Comparison of ENCODE assay signal across 24 cellular contexts in the genomic region with DNA sequence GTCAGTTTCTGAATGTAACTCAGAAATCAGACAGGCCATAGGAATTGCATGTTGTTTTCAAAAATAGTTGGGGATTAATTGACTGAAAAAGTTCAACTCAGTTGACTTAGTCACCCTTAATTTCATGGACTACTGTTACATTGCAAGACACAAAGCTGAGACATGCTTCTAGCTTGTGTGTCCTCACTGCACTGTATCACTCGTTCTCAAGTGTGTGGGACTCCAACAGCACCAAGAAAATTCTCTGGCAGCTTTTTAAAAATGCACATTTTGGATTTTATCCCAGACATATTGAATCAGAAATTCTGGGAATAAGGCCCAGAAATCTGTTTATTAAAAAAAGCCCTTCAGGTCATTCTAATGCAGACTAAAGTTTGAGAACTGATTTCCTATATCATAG.
A peak's percentile ranks its signal among the peaks of the same experiment; 100 is the strongest.
DNase-seq lines count a peak whose midpoint lies in the region; ATAC-seq and TF ChIP-seq lines count a peak whose summit lies in the region.
"Had no signal": no experiment of that assay in that cellular context is flagged by ENCODE, and none has a peak within 500 bp of the region (broad histone marks: within the 10 kb centered on the region; RNA-seq: fewer than 3 reads in every experiment).

No MANE protein-coding gene starts in this region.

- ATAC-seq in GM21528 (IDR thresholded peaks at IDR 0.05; ENCODE audit: low FRiP score, unreplicated experiment): no peak
- ATAC-seq: activated naive CD4-positive, alpha-beta T cell treated with anti-CD3 and anti-CD28 coated beads, Interleukin-2, amount 50 U/mL, for 72 hours; body of pancreas; GM23338; left cardiac atrium; Panc1; T-helper 17 cell had no signal

- DNase-seq in EL (peak; percentile 27), fibroblast of peridontal ligament (ENCODE audit: extremely low read depth) (peak; percentile 92), stromal cell of bone marrow (ENCODE audit: low read depth) (peak; percentile 82), HuH-7 (ENCODE audit: low spot score) (no peak), NCI-H2029 treated with DMSO at 0.1 percent for 48 hours (lab: John Stamatoyannopoulos, UW) (no peak)
- DNase-seq: activated CD4-positive, alpha-beta T cell treated with anti-CD3 and anti-CD28 coated beads, Interleukin-2, amount 10 ng/mL, durations not matched to agents 24 days and 14 days; body of pancreas; CD8-positive, alpha-beta memory T cell; DMS53; left cardiac atrium; mesenchymal stem cell; naive B cell; NCI-H1105; occipital lobe; stomach; T-helper 17 cell had no signal

- no peak overlapping the region for H3K9ac ChIP-seq in SU-DHL-6 (ENCODE audit: low read length)

- H3K4me3 ChIP-seq in SU-DHL-6 (ENCODE audit: insufficient read depth, low read length, poor library complexity, severe bottlenecking): no peak overlapping the region
- H3K4me3 ChIP-seq: body of pancreas, esophagus muscularis mucosa, GM23338, right atrium auricular region, SJSA1, stomach had no signal

- no peaks in the 10 kb centered on the region for H4K20me1 ChIP-seq in SU-DHL-6 (ENCODE audit: low read depth, low read length)

- H3K27me3 ChIP-seq in SU-DHL-6 (ENCODE audit: low read length): no peaks in the 10 kb centered on the region
- H3K27me3 ChIP-seq: body of pancreas, esophagus muscularis mucosa, right atrium auricular region, SJSA1, stomach had no signal

- no peaks in the 10 kb centered on the region for H3K36me3 ChIP-seq in SU-DHL-6 (ENCODE audit: low read length)
- H3K36me3 ChIP-seq: esophagus muscularis mucosa, right atrium auricular region, SJSA1, stomach had no signal

- no peak for TF ChIP-seq CTCF in SU-DHL-6 (IDR thresholded peaks at IDR 0.05; ENCODE audit: insufficient read depth, low read length, poor library complexity, severe bottlenecking)

- H2AFZ ChIP-seq in SU-DHL-6 (ENCODE audit: low read depth, low read length, severe bottlenecking): peak overlapping the region; percentile 27
- H2AFZ ChIP-seq: GM23338 had no signal

- no peaks in the 10 kb centered on the region for H3F3A ChIP-seq in SU-DHL-6 (ENCODE audit: insufficient read depth)

- H3K9me3 ChIP-seq in SU-DHL-6 (ENCODE audit: insufficient read depth, low read length): no peaks in the 10 kb centered on the region
- H3K9me3 ChIP-seq: body of pancreas, esophagus muscularis mucosa, right atrium auricular region, SJSA1 had no signal

- no peak overlapping the region for H3K4me2 ChIP-seq in SU-DHL-6 (ENCODE audit: low read depth, low read length, poor library complexity, severe bottlenecking)
- H3K4me2 ChIP-seq: GM23338 had no signal

- H3K27ac ChIP-seq in SU-DHL-6 (ENCODE audit: low read depth, low read length): no peak overlapping the region
- H3K27ac ChIP-seq: body of pancreas, esophagus muscularis mucosa, right atrium auricular region, SJSA1, stomach had no signal

- no peaks in the 10 kb centered on the region for H3K9me2 ChIP-seq in SU-DHL-6 (replicated peaks; ENCODE audit: insufficient read depth, low read length)

- H3K79me2 ChIP-seq in SU-DHL-6 (ENCODE audit: insufficient read depth, low read length): no peaks in the 10 kb centered on the region

Comparison
In these comparisons a context has a peak if more than half of its experiments do, and no peak if none do; other contexts are left out.
1. DNase-seq: peak in EL (single experiment), fibroblast of peridontal ligament (single experiment) and stromal cell of bone marrow (single experiment); none in HuH-7 (single experiment) and NCI-H2029 treated with DMSO at 0.1 percent for 48 hours (single experiment).